Comparison of ENCODE assay signal across 8 cellular contexts in genomic region chr22:49962012-49962750, GRCh38. TPM values are rescaled to one million over a fixed set of nuclear protein-coding genes. Genes with fewer than 3 reads are reported as not detected.
DNase-seq lines count a peak whose midpoint lies in the region; ATAC-seq and TF ChIP-seq lines count a peak whose summit lies in the region.

No MANE protein-coding gene starts in this region.

- no peaks in the 10 kb centered on the region for H3F3A ChIP-seq in neural progenitor cell (ENCODE audit: low read depth)

- H3K4me3 ChIP-seq in HUES64 (ENCODE audit: low read length) (peak overlapping the region; percentile 88), neural progenitor cell (peak overlapping the region; percentile 69)

- TF ChIP-seq CTCF in Calu3 (IDR thresholded peaks at IDR 0.05; ENCODE audit: unreplicated experiment) (no peak), foreskin keratinocyte (conservative IDR thresholded peaks at IDR 0.05) (no peak), neural progenitor cell (IDR thresholded peaks at IDR 0.05) (no peak)

- H3K4me2 ChIP-seq in neural progenitor cell: peak overlapping the region; percentile 89

- H3K4me1 ChIP-seq in HUES64 (ENCODE audit: insufficient read depth, low read length): peaks cover 6% of the 10 kb centered on the region; the same call in 1 of the 2 replicates
- H3K4me1 ChIP-seq in foreskin keratinocyte: no peaks in the 10 kb centered on the region
- peaks cover 7% of the 10 kb centered on the region for H3K4me1 ChIP-seq in neural progenitor cell

- peaks cover 54% of the 10 kb centered on the region for H4K20me1 ChIP-seq in neural progenitor cell (ENCODE audit: low read depth)

- H3K27ac Mint-ChIP-seq in Calu3 (ENCODE audit: unreplicated experiment): peak overlapping the region; percentile 90
- H3K27ac Mint-ChIP-seq in neural progenitor cell: no peak overlapping the region
- H3K27ac Mint-ChIP-seq in stimulated activated naive CD8-positive, alpha-beta T cell treated with anti-CD3 and anti-CD28 coated beads, Interleukin-15, Interleukin-2, amounts not matched to agents 100 ng/mL and 50 ng/mL, for 24 hours: peak overlapping the region; percentile 90

- H3K27me3 Mint-ChIP-seq in Calu3 (ENCODE audit: unreplicated experiment) (no peaks in the 10 kb centered on the region), neural progenitor cell (ENCODE audit: insufficient read depth, low read depth) (peaks cover 2% of the 10 kb centered on the region)
- no peaks in the 10 kb centered on the region for H3K27me3 Mint-ChIP-seq in stimulated activated naive CD8-positive, alpha-beta T cell treated with anti-CD3 and anti-CD28 coated beads, Interleukin-15, Interleukin-2, amounts not matched to agents 100 ng/mL and 50 ng/mL, for 24 hours

- intact Hi-C loops in Calu3 (cut with micrococcal nuclease; ENCODE audit: unreplicated experiment): loop anchor here (1.0 to 2.0 kb wide), 2 partner anchors 13 to 31 kb away; no protein-coding TSS in a partner anchor

- whole genome bisulfite sequencing in HUES64: 10% methylated on average over 54 of the region's 70 CpGs

- peak; percentile 87 for DNase-seq in Calu3
- DNase-seq in SK-N-DZ (ENCODE audit: low spot score): peak; percentile 82
- DNase-seq in activated naive CD4-positive, alpha-beta T cell treated with Interleukin-2 at 50 U/mL for 16 hours: peak; percentile 91
- DNase-seq in foreskin keratinocyte: peak; percentile 78 to 88
- DNase-seq in neural progenitor cell (ENCODE audit: low spot score): peak; percentile 85

- peak; percentile 53 for ATAC-seq in foreskin keratinocyte
- no peak for ATAC-seq in GM18511 (IDR thresholded peaks at IDR 0.05; ENCODE audit: unreplicated experiment)

- H3K27me3 ChIP-seq in HUES64 (ENCODE audit: insufficient read depth, low read length): peaks cover 7% of the 10 kb centered on the region; the same call in 1 of the 2 replicates
- H3K27me3 ChIP-seq in foreskin keratinocyte: no peaks in the 10 kb centered on the region
- H3K27me3 ChIP-seq in neural progenitor cell: peaks cover 8% of the 10 kb centered on the region

- no peak overlapping the region for H2AFZ ChIP-seq in neural progenitor cell (replicated peaks)

- BruUV-seq in Calu3 (replicated peaks; lab: Mats Ljungman, UMichigan): no TSS peak

- peaks cover 21% of the 10 kb centered on the region for H3K36me3 ChIP-seq in HUES64 (ENCODE audit: insufficient read depth, low read length)
- H3K36me3 ChIP-seq in neural progenitor cell: no peaks in the 10 kb centered on the region

- H3K9me3 Mint-ChIP-seq in Calu3 (ENCODE audit: low read depth, unreplicated experiment) (no peaks in the 10 kb centered on the region), neural progenitor cell (no peaks in the 10 kb centered on the region)
- no peaks in the 10 kb centered on the region for H3K9me3 Mint-ChIP-seq in stimulated activated naive CD8-positive, alpha-beta T cell treated with anti-CD3 and anti-CD28 coated beads, Interleukin-15, Interleukin-2, amounts not matched to agents 100 ng/mL and 50 ng/mL, for 24 hours

- H3K36me3 Mint-ChIP-seq in Calu3 (ENCODE audit: insufficient read depth, unreplicated experiment) (peaks cover 81% of the 10 kb centered on the region), neural progenitor cell (peaks cover 2% of the 10 kb centered on the region)
- peaks cover 28% of the 10 kb centered on the region for H3K36me3 Mint-ChIP-seq in stimulated activated naive CD8-positive, alpha-beta T cell treated with anti-CD3 and anti-CD28 coated beads, Interleukin-15, Interleukin-2, amounts not matched to agents 100 ng/mL and 50 ng/mL, for 24 hours (ENCODE audit: low read depth)

- H3K79me2 ChIP-seq in neural progenitor cell (ENCODE audit: low read depth): peaks cover 31% of the 10 kb centered on the region

- peak overlapping the region; percentile 88 for H3K9ac ChIP-seq in HUES64 (ENCODE audit: low read depth, low read length)
- H3K9ac ChIP-seq in neural progenitor cell: no peak overlapping the region

- H3K4me3 Mint-ChIP-seq in Calu3 (ENCODE audit: low read depth, unreplicated experiment) (peak overlapping the region; percentile 93), neural progenitor cell (peak overlapping the region; percentile 89)
- peak overlapping the region; percentile 93 for H3K4me3 Mint-ChIP-seq in stimulated activated naive CD8-positive, alpha-beta T cell treated with anti-CD3 and anti-CD28 coated beads, Interleukin-15, Interleukin-2, amounts not matched to agents 100 ng/mL and 50 ng/mL, for 24 hours

- no peaks in the 10 kb centered on the region for H3K9me3 ChIP-seq in HUES64 (ENCODE audit: insufficient read depth, low read depth, low read length)
- H3K9me3 ChIP-seq in neural progenitor cell (ENCODE audit: low read depth): no peaks in the 10 kb centered on the region

- CTCF ChIA-PET in Calu3 (lab: Charles Lee): interaction anchor here (0.6 to 1.9 kb wide), 6 partner anchors 10 to 68 kb away, joined by 3 to 15 read pairs (median 4); no protein-coding TSS in a partner anchor

- H3K27ac ChIP-seq in HUES64 (ENCODE audit: low read depth, low read length): peak overlapping the region; percentile 91
- peak overlapping the region; percentile 90 for H3K27ac ChIP-seq in foreskin keratinocyte
- no peak overlapping the region for H3K27ac ChIP-seq in neural progenitor cell

- H3K4me1 Mint-ChIP-seq in Calu3 (ENCODE audit: low read depth, unreplicated experiment) (peaks cover 36% of the 10 kb centered on the region), neural progenitor cell (peaks cover 9% of the 10 kb centered on the region)
- H3K4me1 Mint-ChIP-seq in stimulated activated naive CD8-positive, alpha-beta T cell treated with anti-CD3 and anti-CD28 coated beads, Interleukin-15, Interleukin-2, amounts not matched to agents 100 ng/mL and 50 ng/mL, for 24 hours (ENCODE audit: low read depth): peaks cover 35% of the 10 kb centered on the region

RNA-seq across cellular contexts. Expression of gene PIM3, which starts 1.6 kb away (rescaled TPM):
- 86.3 and 97.3 TPM in 2 replicates for total RNA-seq in Calu3 (2022)
- polyA plus RNA-seq in HUES64 (2013, experiment 1 of 2): 12.5 TPM
- polyA plus RNA-seq in HUES64 (2013, experiment 2 of 2): 14.9 TPM
- 74.5 and 74.6 TPM in 2 replicates for polyA plus RNA-seq in SK-N-DZ (2014; cell fraction: cytosol; rRNA removed)
- polyA plus RNA-seq in SK-N-DZ (2014; cell fraction: nucleus; rRNA removed): 113 and 127 TPM in 2 replicates
- 11.9 and 15.8 TPM in 2 replicates for total RNA-seq in foreskin keratinocyte
- polyA plus RNA-seq in foreskin keratinocyte: 13.6 and 16.6 TPM in 2 replicates
- total RNA-seq in neural progenitor cell (ENCODE audit: low replicate concordance): 15.1 and 37.2 TPM in 2 replicates

RNA-seq across cellular contexts. Expression of gene CRELD2, which starts 43.7 kb away (rescaled TPM):
- total RNA-seq in Calu3 (2022) (57.8 and 64.6 TPM in 2 replicates), foreskin keratinocyte (35.9 and 43.2 TPM in 2 replicates), neural progenitor cell (ENCODE audit: low replicate concordance) (12.2 and 22.6 TPM in 2 replicates)
- 26.5 TPM for polyA plus RNA-seq in HUES64 (2013, experiment 1 of 2)
- polyA plus RNA-seq in HUES64 (2013, experiment 2 of 2): 22.8 TPM
- polyA plus RNA-seq in SK-N-DZ (2014; cell fraction: cytosol; rRNA removed): 31.3 and 34.1 TPM in 2 replicates
- 58.9 and 62.2 TPM in 2 replicates for polyA plus RNA-seq in SK-N-DZ (2014; cell fraction: nucleus; rRNA removed)
- polyA plus RNA-seq in foreskin keratinocyte: 46.6 and 61.7 TPM in 2 replicates

RNA-seq across cellular contexts. Expression of gene ALG12, which starts 43.9 kb away (rescaled TPM):
- total RNA-seq in Calu3 (2022): 25.4 and 27.0 TPM in 2 replicates
- polyA plus RNA-seq in HUES64 (2013, experiment 1 of 2): 13.5 TPM
- 15.2 TPM for polyA plus RNA-seq in HUES64 (2013, experiment 2 of 2)
- 22.9 and 24.2 TPM in 2 replicates for polyA plus RNA-seq in SK-N-DZ (2014; cell fraction: cytosol; rRNA removed)
- polyA plus RNA-seq in SK-N-DZ (2014; cell fraction: nucleus; rRNA removed): 33.4 and 35.5 TPM in 2 replicates
- total RNA-seq in foreskin keratinocyte: 12.7 and 15.4 TPM in 2 replicates
- 16.2 and 17.5 TPM in 2 replicates for polyA plus RNA-seq in foreskin keratinocyte
- 4.9 and 14.2 TPM in 2 replicates for total RNA-seq in neural progenitor cell (ENCODE audit: low replicate concordance)

RNA-seq across cellular contexts. Expression of gene IL17REL, which starts 50.4 kb away (rescaled TPM):
- total RNA-seq in Calu3 (2022) (not detected in 2 replicates), foreskin keratinocyte (not detected in 2 replicates), neural progenitor cell (ENCODE audit: low replicate concordance) (0.15 TPM in 1 of 2 replicates, not detected in the other)
- polyA plus RNA-seq in HUES64 (2013, experiment 1 of 2): not detected
- polyA plus RNA-seq in HUES64 (2013, experiment 2 of 2): 0.06 TPM
- not detected in 2 replicates for polyA plus RNA-seq in SK-N-DZ (2014; cell fraction: cytosol; rRNA removed)
- polyA plus RNA-seq in SK-N-DZ (2014; cell fraction: nucleus; rRNA removed): not detected in 2 replicates
- polyA plus RNA-seq in foreskin keratinocyte: not detected in 2 replicates
